Comparison of ENCODE assay signal across 15 cellular contexts in the genomic region with DNA sequence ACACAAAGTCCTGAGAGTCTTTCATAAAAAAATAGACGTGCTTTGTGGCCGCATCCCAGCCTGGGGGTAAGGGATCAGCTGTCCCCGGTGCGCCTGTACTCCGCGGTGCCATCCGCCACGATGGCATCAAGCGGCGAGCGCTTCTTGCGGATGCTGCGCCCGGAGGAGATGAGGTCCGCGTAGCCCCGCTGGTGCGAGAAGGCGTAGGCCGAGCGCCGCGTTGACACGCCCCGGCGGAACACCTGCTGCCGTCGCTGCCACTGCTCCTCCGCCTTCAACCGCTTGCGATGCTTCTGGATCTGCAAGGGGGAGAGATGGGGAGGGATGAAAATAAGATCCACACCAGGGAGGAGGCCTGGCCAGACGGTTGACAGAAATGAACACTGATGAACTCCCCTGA. TPM values are rescaled to one million over a fixed set of nuclear protein-coding genes. Genes with fewer than 3 reads are reported as not detected.
A peak's percentile ranks its signal among the peaks of the same experiment; 100 is the strongest.
DNase-seq lines count a peak whose midpoint lies in the region; ATAC-seq, FAIRE-seq and TF ChIP-seq lines count a peak whose summit lies in the region.
"Had no signal": no experiment of that assay in that cellular context is flagged by ENCODE, and none has a peak within 500 bp of the region (broad histone marks: within the 10 kb centered on the region; RNA-seq: fewer than 3 reads in every experiment).

No MANE protein-coding gene starts in this region.

- TF ChIP-seq EP300 in K562 (IDR thresholded peaks at IDR 0.05; ENCODE audit: low read length), result no peak

- TF ChIP-seq CTCF in GM10266 (IDR thresholded peaks at IDR 0.05; ENCODE audit: control insufficient read depth, insufficient read depth, low read depth, missing control alignments), result no peak
- no peak for TF ChIP-seq CTCF in K562 (IDR thresholded peaks at IDR 0.05 in 2 of 3, conservative IDR thresholded peaks at IDR 0.05 in 1 of 3; ENCODE audit: insufficient read depth in 2 of 3, low read depth in 1 of 3, low read length in 3 of 3)
- no peak for TF ChIP-seq CTCF in mammary epithelial cell (conservative IDR thresholded peaks at IDR 0.05 in 1 of 2, IDR thresholded peaks at IDR 0.05 in 1 of 2; ENCODE audit: extremely low read depth in 1 of 2, insufficient read depth in 1 of 2, low read depth in 1 of 2, low read length in 2 of 2)

- FAIRE-seq in K562 (lab: Jason Lieb, UNC), result no peak
- FAIRE-seq: A204.1, GM12892 had no signal

- 94% methylated on average over 21 of the region's 32 CpGs for WGBS in K562 (ENCODE audit: insufficient coverage, low coverage, missing lambda C conversion rate)
- WGBS in mesenchymal stem cell, result 97% methylated on average over 32 of the region's 32 CpGs
- 93% methylated on average over 23 of the region's 32 CpGs for WGBS in mammary epithelial cell (ENCODE audit: low coverage, missing lambda C conversion rate)

- no peak for TF ChIP-seq POLR2A in K562 (conservative IDR thresholded peaks at IDR 0.05)

- H3K4me3 ChIP-seq in K562 (no peak overlapping the region), mesenchymal stem cell (ENCODE audit: insufficient read depth in 1 of 2, low read depth in 1 of 2, low read length in 2 of 2) (no peak overlapping the region), mammary epithelial cell (replicated peaks in 1 of 3; ENCODE audit: insufficient read depth in 1 of 3, low read depth in 2 of 3, low read length in 3 of 3) (no peak overlapping the region)

- no peak overlapping the region for H3K4me3 Mint-ChIP-seq in stimulated activated naive B cell treated with anti-CD40 and anti-IgM and Interleukin-4, amounts not matched to agents 10 μg/mL and 1 μg/mL and 100 μg/mL, for 72 hours
- no peak overlapping the region for H3K4me3 Mint-ChIP-seq in activated CD4-positive, alpha-beta memory T cell treated with anti-CD3 and anti-CD28 coated beads for 36 hours
- H3K4me3 Mint-ChIP-seq: B cell; CD4-positive, alpha-beta memory T cell had no signal

- H2AFZ ChIP-seq in K562 (ENCODE audit: low read depth, low read length) (no peak overlapping the region), mesenchymal stem cell (ENCODE audit: low read depth, low read length) (no peak overlapping the region), mammary epithelial cell (ENCODE audit: low read depth, low read length) (no peak overlapping the region)

- H4K91ac ChIP-seq in mesenchymal stem cell (ENCODE audit: low read length), result no peak overlapping the region

- H2BK12ac ChIP-seq in mesenchymal stem cell (ENCODE audit: low read length in 2 of 2), result no peak overlapping the region

- no peaks in the 10 kb centered on the region for H3K27me3 Mint-ChIP-seq in stimulated activated naive B cell treated with anti-CD40 and anti-IgM and Interleukin-4, amounts not matched to agents 10 μg/mL and 1 μg/mL and 100 μg/mL, for 72 hours
- H3K27me3 Mint-ChIP-seq in activated CD4-positive, alpha-beta memory T cell treated with anti-CD3 and anti-CD28 coated beads for 36 hours, result no peaks in the 10 kb centered on the region
- H3K27me3 Mint-ChIP-seq: B cell; CD4-positive, alpha-beta memory T cell; IgD-negative memory B cell had no signal

- H3K23ac ChIP-seq in mesenchymal stem cell (ENCODE audit: low read length in 2 of 2), result no peak overlapping the region

- H4K8ac ChIP-seq in mesenchymal stem cell (ENCODE audit: low read length), result peak overlapping the region; percentile 69

- H3K79me2 ChIP-seq in K562 (ENCODE audit: control insufficient read depth, insufficient read depth, low read length) (no peaks in the 10 kb centered on the region), mammary epithelial cell (ENCODE audit: insufficient read depth, low read length) (peaks cover 16% of the 10 kb centered on the region)

- no peaks in the 10 kb centered on the region for H3K9me3 ChIP-seq in K562 (replicated peaks; ENCODE audit: control insufficient read depth, insufficient read depth, low read depth, low read length)
- H3K9me3 ChIP-seq in mesenchymal stem cell (ENCODE audit: control insufficient read depth, low read length), result no peaks in the 10 kb centered on the region
- H3K9me3 ChIP-seq in mammary epithelial cell (replicated peaks; ENCODE audit: insufficient read depth, low read length), result no peaks in the 10 kb centered on the region

- H2BK15ac ChIP-seq in mesenchymal stem cell (ENCODE audit: low read depth, poor library complexity, severe bottlenecking), result no peak overlapping the region

- peaks cover 22 to 39% of the 10 kb centered on the region in 2 donors for H3K36me3 Mint-ChIP-seq in stimulated activated naive B cell treated with anti-CD40 and anti-IgM and Interleukin-4, amounts not matched to agents 10 μg/mL and 1 μg/mL and 100 μg/mL, for 72 hours
- H3K36me3 Mint-ChIP-seq in activated CD4-positive, alpha-beta memory T cell treated with anti-CD3 and anti-CD28 coated beads for 36 hours, result peaks cover 12% of the 10 kb centered on the region

- no peaks in the 10 kb centered on the region for H3K36me3 ChIP-seq in K562 (ENCODE audit: control insufficient read depth, insufficient read depth, low read length)
- H3K36me3 ChIP-seq in mesenchymal stem cell (ENCODE audit: control insufficient read depth in 1 of 2, insufficient read depth in 2 of 2, low read depth in 1 of 2, low read length in 2 of 2), result peaks cover 32 to 54% of the 10 kb centered on the region in 2 experiments
- H3K36me3 ChIP-seq in mammary epithelial cell (ENCODE audit: insufficient read depth, low read length), result no peaks in the 10 kb centered on the region

- no peak overlapping the region for H2BK120ac ChIP-seq in mesenchymal stem cell (ENCODE audit: low read depth, low read length)

- H3K27ac ChIP-seq in K562 (ENCODE audit: extremely low read depth, low read depth, low read length), result no peak overlapping the region
- no peak overlapping the region for H3K27ac ChIP-seq in mesenchymal stem cell (ENCODE audit: low read length, poor library complexity, severe bottlenecking)
- no peak overlapping the region for H3K27ac ChIP-seq in mammary epithelial cell (ENCODE audit: insufficient read depth, low read depth, low read length)

- peaks cover 23% of the 10 kb centered on the region for H3K79me1 ChIP-seq in mesenchymal stem cell (replicated peaks; ENCODE audit: low read length, poor library complexity, severe bottlenecking)

- peaks cover 28 to 58% of the 10 kb centered on the region in 2 donors for H3K4me1 Mint-ChIP-seq in stimulated activated naive B cell treated with anti-CD40 and anti-IgM and Interleukin-4, amounts not matched to agents 10 μg/mL and 1 μg/mL and 100 μg/mL, for 72 hours
- H3K4me1 Mint-ChIP-seq in activated CD4-positive, alpha-beta memory T cell treated with anti-CD3 and anti-CD28 coated beads for 36 hours (ENCODE audit: low read depth), result peaks cover 18% of the 10 kb centered on the region

- POLR2A ChIA-PET in K562 (lab: Yijun Ruan, JAX), result no interaction called here
- POLR2A ChIA-PET in activated CD4-positive, alpha-beta memory T cell treated with anti-CD3 and anti-CD28 coated beads for 36 hours (lab: Charles Lee), result no interaction called here

- peak overlapping the region in 1 of 2 experiments; percentile 48 for H3K18ac ChIP-seq in mesenchymal stem cell (ENCODE audit: low read depth in 1 of 2, low read length in 2 of 2)

- H3K14ac ChIP-seq in mesenchymal stem cell (ENCODE audit: low read length in 2 of 2), result no peak overlapping the region

- ATAC-seq in K562, result no peak
- ATAC-seq in stimulated activated naive B cell treated with anti-CD40 and anti-IgM and Interleukin-4, amounts not matched to agents 10 μg/mL and 1 μg/mL and 100 μg/mL, for 72 hours (replicated peaks), result no peak

- H2BK5ac ChIP-seq in mesenchymal stem cell (ENCODE audit: low read depth, low read length, poor library complexity, severe bottlenecking), result no peak overlapping the region

- dilution Hi-C loops in mammary epithelial cell (cut with HindIII; ENCODE audit: low sequenced_read_pairs), result no loop called here

- H3K4me1 ChIP-seq in K562 (replicated peaks in 1 of 2; ENCODE audit: control insufficient read depth in 2 of 2, insufficient read depth in 2 of 2, low read length in 2 of 2) (peaks cover 4% of the 10 kb centered on the region in 2 experiments; a peak in 4 of 5 replicates), mesenchymal stem cell (ENCODE audit: control insufficient read depth, insufficient read depth, low read depth, low read length) (peaks cover 2% of the 10 kb centered on the region), mammary epithelial cell (ENCODE audit: insufficient read depth, low read length) (peaks cover 11% of the 10 kb centered on the region)

- H3K27me3 ChIP-seq in K562 (ENCODE audit: control insufficient read depth in 2 of 2, insufficient read depth in 2 of 2, low read length in 2 of 2), result no peaks in the 10 kb centered on the region
- no peaks in the 10 kb centered on the region for H3K27me3 ChIP-seq in mesenchymal stem cell (ENCODE audit: control insufficient read depth in 1 of 2, insufficient read depth in 1 of 2, low read length in 2 of 2)
- no peaks in the 10 kb centered on the region for H3K27me3 ChIP-seq in mammary epithelial cell (ENCODE audit: insufficient read depth, low read length)

- CTCF ChIA-PET in K562 (lab: Yijun Ruan, JAX; ENCODE audit: low intra/inter-chr PET ratio) (no interaction called here), mammary epithelial cell (lab: Charles Lee; ENCODE audit: low non-redundant PET) (no interaction called here)
- CTCF ChIA-PET in activated CD4-positive, alpha-beta memory T cell treated with anti-CD3 and anti-CD28 coated beads for 36 hours (lab: Charles Lee), result no interaction called here

- peaks cover 0 to 1% of the 10 kb centered on the region in 2 donors for H3K9me3 Mint-ChIP-seq in stimulated activated naive B cell treated with anti-CD40 and anti-IgM and Interleukin-4, amounts not matched to agents 10 μg/mL and 1 μg/mL and 100 μg/mL, for 72 hours
- H3K9me3 Mint-ChIP-seq in activated CD4-positive, alpha-beta memory T cell treated with anti-CD3 and anti-CD28 coated beads for 36 hours, result no peaks in the 10 kb centered on the region
- H3K9me3 Mint-ChIP-seq: IgD-negative memory B cell had no signal

- H4K20me1 ChIP-seq in K562 (replicated peaks; ENCODE audit: control insufficient read depth, insufficient read depth, low read length) (no peaks in the 10 kb centered on the region), mammary epithelial cell (ENCODE audit: insufficient read depth, low read length) (no peaks in the 10 kb centered on the region)

- no peak for TF ChIP-seq RAD21 in K562 (CRISPR knock-in tag; conservative IDR thresholded peaks at IDR 0.05 in 1 of 2, IDR thresholded peaks at IDR 0.05 in 1 of 2)

- peak; percentile 3 for DNase-seq in GM10266 (ENCODE audit: extremely low spot score)
- no peak for DNase-seq in K562 (ENCODE audit: extremely low read depth in 1 of 4, low spot score in 3 of 4)
- no peak for DNase-seq in mesenchymal stem cell
- no peak for DNase-seq in stimulated activated naive B cell treated with anti-CD40 and anti-IgM and Interleukin-4, amounts not matched to agents 10 μg/mL and 1 μg/mL and 100 μg/mL, for 72 hours
- no peak for DNase-seq in mammary epithelial cell
- no peak for DNase-seq in posterior vena cava (ENCODE audit: low spot score)
- DNase-seq in activated CD4-positive, alpha-beta memory T cell treated with anti-CD3 and anti-CD28 coated beads for 36 hours, result no peak
- DNase-seq: C1 segment of cervical spinal cord; CD4-positive, alpha-beta memory T cell; DMS79; HCEC 1CT had no signal

- no peak overlapping the region for H3K4ac ChIP-seq in mesenchymal stem cell (ENCODE audit: low read depth in 1 of 2, low read length in 2 of 2)

- H3K9me1 ChIP-seq in K562 (ENCODE audit: control insufficient read depth, insufficient read depth, low read length), result no peaks in the 10 kb centered on the region

- BruUV-seq in K562 (replicated peaks; lab: Mats Ljungman, UMichigan), result no TSS peak
- no TSS peak for BruUV-seq in mammary epithelial cell (replicated peaks; lab: Mats Ljungman, UMichigan)

- H3K4me2 ChIP-seq in K562 (ENCODE audit: insufficient read depth, low read length) (no peak overlapping the region), mesenchymal stem cell (ENCODE audit: low read length, poor library complexity, severe bottlenecking) (no peak overlapping the region), mammary epithelial cell (ENCODE audit: insufficient read depth, low read depth, low read length) (no peak overlapping the region)

- H3K9ac ChIP-seq in K562 (ENCODE audit: insufficient read depth in 1 of 2, low read depth in 2 of 2, low read length in 2 of 2) (no peak overlapping the region), mesenchymal stem cell (ENCODE audit: low read length) (no peak overlapping the region), mammary epithelial cell (ENCODE audit: insufficient read depth, low read length) (no peak overlapping the region)

- in situ Hi-C loops in K562 (cut with MboI), result loop anchor here (25.0 kb wide), 1 partner anchor 214 kb away; no protein-coding TSS in a partner anchor
- in situ Hi-C loops in mammary epithelial cell (cut with MboI; ENCODE audit: low sequenced_read_pairs in 2 of 2), result loop anchor here (25.0 kb wide), 2 partner anchors 464 to 489 kb away; no protein-coding TSS in a partner anchor

- H2AK5ac ChIP-seq in mesenchymal stem cell (ENCODE audit: low read length, severe bottlenecking), result no peak overlapping the region

- intact Hi-C loops in K562 (cut with micrococcal nuclease), result no loop called here
- intact Hi-C loops in mammary epithelial cell (cut with micrococcal nuclease), result no loop called here
- intact Hi-C loops in posterior vena cava (cut with DNase I), result loop anchor here in 1 of 2 donors (10.0 kb wide), 1 partner anchor 96 kb away; no protein-coding TSS in a partner anchor
- intact Hi-C loops in activated CD4-positive, alpha-beta memory T cell treated with anti-CD3 and anti-CD28 coated beads for 36 hours (cut with micrococcal nuclease), result no loop called here

- H3K27ac Mint-ChIP-seq in stimulated activated naive B cell treated with anti-CD40 and anti-IgM and Interleukin-4, amounts not matched to agents 10 μg/mL and 1 μg/mL and 100 μg/mL, for 72 hours, result peak overlapping the region; percentile 31
- no peak overlapping the region for H3K27ac Mint-ChIP-seq in activated CD4-positive, alpha-beta memory T cell treated with anti-CD3 and anti-CD28 coated beads for 36 hours

RNA-seq across cellular contexts. Expression of a gene that starts 26.8 kb away (rescaled TPM):
- total RNA-seq in K562 (2011; cell fraction: chromatin; rRNA removed; ENCODE audit: low replicate concordance), result 124 and 285 TPM in 2 replicates
- total RNA-seq in K562 (2011; cell fraction: nucleolus; rRNA removed), result 72.2 and 74.9 TPM in 2 replicates
- total RNA-seq in K562 (2011; cell fraction: nucleoplasm; rRNA removed), result 112 and 116 TPM in 2 replicates
- total RNA-seq in K562 (2014; rRNA removed) (153 and 232 TPM in 2 replicates), K562 (2014; rRNA removed; fragmentation: Illumina TruSeq; extraction: Trizol) (236 and 274 TPM in 2 replicates), K562 (2015; rRNA removed; fragmentation: Illumina TruSeq; extraction: Trizol) (267 and 290 TPM in 2 replicates), K562 (2021) (130 and 145 TPM in 2 replicates), mammary epithelial cell (100 to 1,000 TPM; 169 to 171 TPM), posterior vena cava (10 to 100 TPM; 71.2 to 75.1 TPM)
- polyA plus RNA-seq in K562 (2011; rRNA removed) (180 and 207 TPM in 2 replicates), K562 (2014; fragmentation: Illumina TruSeq; extraction: Trizol) (270 and 293 TPM in 2 replicates), K562 (2014; fragmentation: Nextera tagmentation; extraction: Ambion mirVana) (100 to 1,000 TPM; 141 to 267 TPM), K562 (2014; rRNA removed) (186 and 225 TPM in 2 replicates), mammary epithelial cell (106 TPM)
- 72.6 and 147 TPM in 2 replicates for polyA plus RNA-seq in K562 (2011; cell fraction: cytosol; rRNA removed)
- polyA plus RNA-seq in K562 (2011; cell fraction: nucleus; rRNA removed), result 135 and 213 TPM in 2 replicates
- polyA plus RNA-seq in K562 (2012), result 170 and 176 TPM in 2 replicates
- polyA minus RNA-seq in K562 (2011; rRNA and poly(A)+ RNA removed), result 246 and 314 TPM in 2 replicates
- polyA minus RNA-seq in K562 (2011; cell fraction: cytosol; rRNA and poly(A)+ RNA removed), result 117 and 125 TPM in 2 replicates
- polyA minus RNA-seq in K562 (2011; cell fraction: nucleus; rRNA and poly(A)+ RNA removed), result 51.2 and 83.9 TPM in 2 replicates
- 119 TPM for polyA plus RNA-seq in mesenchymal stem cell (2013, experiment 1 of 2)
- polyA plus RNA-seq in mesenchymal stem cell (2013, experiment 2 of 2), result 117 TPM
- polyA minus RNA-seq in mammary epithelial cell, result 141 TPM
- 100 to 1,000 TPM; 100 to 105 TPM for total RNA-seq in activated CD4-positive, alpha-beta memory T cell treated with anti-CD3 and anti-CD28 coated beads for 36 hours
